ENCODE assay signal across 8 cellular contexts in genomic region chr6:125985967-125986294, GRCh38. TPM values are rescaled to one million over a fixed set of nuclear protein-coding genes. Genes with fewer than 3 reads are reported as not detected.
A peak's percentile ranks its signal among the peaks of the same experiment; 100 is the strongest.
DNase-seq lines count a peak whose midpoint lies in the region; ATAC-seq and TF ChIP-seq lines count a peak whose summit lies in the region.

No MANE protein-coding gene starts in this region.

- WGBS in esophagus muscularis mucosa = 7% methylated on average over 3 of the region's 3 CpGs

- H3K36me3 ChIP-seq in BJ (ENCODE audit: control insufficient read depth, insufficient read depth, low read length) (no peaks in the 10 kb centered on the region), esophagus muscularis mucosa (peaks cover 0 to 13% (median 0%) of the 10 kb centered on the region in 4 donors), parathyroid adenoma (ENCODE audit: control insufficient read depth, insufficient read depth, low read length) (no peaks in the 10 kb centered on the region)

- intact Hi-C loops in esophagus muscularis mucosa (cut with DNase I) = no loop called here

- H3K27ac ChIP-seq in esophagus muscularis mucosa (replicated peaks in 1 of 4) (peak overlapping the region; percentile 84 to 88 (median 87)), parathyroid adenoma (peak overlapping the region; percentile 68)

- peaks cover 7 to 39% (median 35%) of the 10 kb centered on the region in 4 donors for H3K4me1 ChIP-seq in esophagus muscularis mucosa
- H3K4me1 ChIP-seq in parathyroid adenoma = peaks cover 8% of the 10 kb centered on the region

- TF ChIP-seq CTCF in BJ (IDR thresholded peaks at IDR 0.05; ENCODE audit: insufficient read depth, low read depth, low read length) (no peak), NB4 (IDR thresholded peaks at IDR 0.05; ENCODE audit: low read depth, low read length) (no peak), esophagus muscularis mucosa (IDR thresholded peaks at IDR 0.05) (no peak), parathyroid adenoma (IDR thresholded peaks at IDR 0.05) (no peak)

- no peak for TF ChIP-seq EP300 in esophagus muscularis mucosa (IDR thresholded peaks at IDR 0.05)

- no peaks in the 10 kb centered on the region for H3K27me3 ChIP-seq in BJ (ENCODE audit: control insufficient read depth, insufficient read depth, low read length)
- H3K27me3 ChIP-seq in esophagus muscularis mucosa = no peaks in the 10 kb centered on the region
- no peaks in the 10 kb centered on the region for H3K27me3 ChIP-seq in parathyroid adenoma (ENCODE audit: control insufficient read depth, insufficient read depth, low read length)

- CTCF ChIA-PET in BJ (lab: Yijun Ruan, JAX) = interaction anchor here (0.7 to 2.6 kb wide), 5 partner anchors 10 to 1135 kb away, joined by 3 to 23 read pairs (median 3); no protein-coding TSS in a partner anchor

- POLR2A ChIA-PET in BJ (lab: Charles Lee) = interaction anchor here (0.5 to 0.7 kb wide), 3 partner anchors 738 to 1067 kb away, joined by 3 to 4 read pairs (median 3); no protein-coding TSS in a partner anchor

- H3K79me2 ChIP-seq in parathyroid adenoma = peaks cover 2% of the 10 kb centered on the region

- no peak for ATAC-seq in HG03342 (IDR thresholded peaks at IDR 0.05; ENCODE audit: unreplicated experiment)

- peak overlapping the region; percentile 87 for H2AFZ ChIP-seq in parathyroid adenoma

- TF ChIP-seq POLR2A in NB4 (IDR thresholded peaks at IDR 0.05; ENCODE audit: extremely low read depth, insufficient read length) = no peak
- no peak for TF ChIP-seq POLR2A in esophagus muscularis mucosa (IDR thresholded peaks at IDR 0.05; ENCODE audit: low read depth)

- peak overlapping the region; percentile 91 for H3K4me2 ChIP-seq in parathyroid adenoma (ENCODE audit: low read length)

- peak overlapping the region; percentile 73 for H3K4me3 ChIP-seq in BJ (ENCODE audit: low read depth, low read length)
- H3K4me3 ChIP-seq in NB4 (ENCODE audit: low read depth, low read length) = peak overlapping the region; percentile 96
- H3K4me3 ChIP-seq in esophagus muscularis mucosa = peak overlapping the region; percentile 81 to 90 (median 84)
- H3K4me3 ChIP-seq in parathyroid adenoma (ENCODE audit: low read depth, low read length) = peak overlapping the region; percentile 89

- H3K9me3 ChIP-seq in esophagus muscularis mucosa (no peaks in the 10 kb centered on the region), parathyroid adenoma (ENCODE audit: control insufficient read depth, low read length) (no peaks in the 10 kb centered on the region)

- DNase-seq in BJ (ENCODE audit: low read depth) (no peak), NB4 (ENCODE audit: low read depth) (no peak), esophagus muscularis mucosa (ENCODE audit: extremely low spot score) (no peak), glomerular visceral epithelial cell (ENCODE audit: extremely low spot score) (no peak)
- no peak for DNase-seq in stimulated activated CD4-positive, alpha-beta T cell treated with anti-CD3 and anti-CD28 coated beads, Interleukin-4, amount 100 ng/mL, for 4 hours
- DNase-seq in activated CD4-positive, CD25-positive, alpha-beta regulatory T cell (lab: John Stamatoyannopoulos, UW) = no peak

- no peak overlapping the region for H3K9ac ChIP-seq in parathyroid adenoma

RNA-seq across cellular contexts. Expression of gene TRMT11, which starts 0.4 kb away (rescaled TPM):
- polyA plus RNA-seq in BJ (2011; rRNA removed) = 10.1 and 19.0 TPM in 2 replicates
- polyA minus RNA-seq in BJ (2011; rRNA and poly(A)+ RNA removed) = 7.2 and 11.3 TPM in 2 replicates
- total RNA-seq in esophagus muscularis mucosa = 10 to 100 TPM; 16.1 to 24.9 (median 18.8) TPM

RNA-seq across cellular contexts. Expression of gene HINT3, which starts 29.4 kb away (rescaled TPM):
- polyA plus RNA-seq in BJ (2011; rRNA removed) = 1.3 and 3.1 TPM in 2 replicates
- polyA minus RNA-seq in BJ (2011; rRNA and poly(A)+ RNA removed) = 1.1 and 2.1 TPM in 2 replicates
- total RNA-seq in esophagus muscularis mucosa = 10 to 100 TPM; 33.8 to 49.3 (median 35.8) TPM
